In the genomic region with DNA sequence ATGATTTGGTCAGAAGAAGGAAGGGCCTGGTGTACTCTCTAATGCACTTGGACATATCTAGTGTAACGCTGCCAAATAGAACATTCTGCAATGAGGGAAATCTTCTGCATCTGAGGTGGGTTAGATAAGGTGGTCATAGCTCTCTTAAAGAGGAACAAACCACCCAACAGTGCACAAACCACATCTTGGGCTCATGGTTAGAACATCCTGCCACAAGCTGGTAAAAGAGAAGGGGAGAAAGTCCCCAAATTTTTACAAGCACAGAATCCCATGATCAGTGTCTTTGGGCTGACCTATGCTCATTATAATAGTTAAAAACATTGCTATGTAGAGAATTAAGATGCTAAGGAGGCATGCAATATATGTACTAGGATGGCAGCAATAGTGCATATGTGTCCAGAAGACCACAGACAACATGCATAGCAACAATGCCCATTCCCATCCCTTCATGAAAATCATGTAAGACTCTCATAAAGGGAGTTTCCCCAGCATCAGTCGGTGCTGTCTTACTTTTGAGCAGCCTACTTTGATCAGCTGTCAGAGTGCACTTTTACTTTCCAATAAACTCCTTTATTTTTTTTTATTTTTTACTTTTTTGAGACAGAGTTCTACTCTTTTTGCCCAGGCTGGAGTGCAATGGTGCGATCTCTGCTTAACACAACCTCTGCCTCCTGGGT, we compare ENCODE assay signal across 13 cellular contexts.
A peak's percentile ranks its signal among the peaks of the same experiment; 100 is the strongest.
DNase-seq lines count a peak whose midpoint lies in the region; ATAC-seq and FAIRE-seq lines count a peak whose summit lies in the region.
"Had no signal": no experiment of that assay in that cellular context is flagged by ENCODE, and none has a peak within 500 bp of the region (broad histone marks: within the 10 kb centered on the region; RNA-seq: fewer than 3 reads in every experiment).

No MANE protein-coding gene starts in this region.

- no peak for DNase-seq in activated naive CD8-positive, alpha-beta T cell treated with anti-CD3 and anti-CD28 coated beads, Interleukin-2, amount 50 U/mL, for 24 hours
- DNase-seq in NCI-H1105 treated with DMSO at 0.1 percent for 48 hours (lab: John Stamatoyannopoulos, UW): no peak
- no peak for DNase-seq in NCI-H2227 treated with DMSO at 0.1 percent for 48 hours (lab: John Stamatoyannopoulos, UW)
- no peak for DNase-seq in activated T-helper 1 cell treated with anti-CD3 and anti-CD28 coated beads, Interleukin-12 subunit alpha, Interleukin-12 subunit beta, Interleukin-2, Interleukin-4 antibody, amounts not matched to agents 30 ng/mL and 10 ng/mL and 1 ng/mL, durations not matched to agents 14 hours and 24 hours and 36 hours (ENCODE audit: low spot score)
- no peak for DNase-seq in urothelium cell line (ENCODE audit: low spot score)
- DNase-seq: aorta; NCI-H2029; stimulated activated naive CD4-positive, alpha-beta T cell treated with Interleukin-2 at 50 U/mL for 16 hours had no signal

- H3K36me3 Mint-ChIP-seq in activated naive CD8-positive, alpha-beta T cell treated with anti-CD3 and anti-CD28 coated beads, Interleukin-2, amount 50 U/mL, for 24 hours (ENCODE audit: low read depth): no peaks in the 10 kb centered on the region
- H3K36me3 Mint-ChIP-seq in activated T-helper 1 cell treated with anti-CD3 and anti-CD28 coated beads, Interleukin-12 subunit alpha, Interleukin-12 subunit beta, Interleukin-2, Interleukin-4 antibody, amounts not matched to agents 30 ng/mL and 10 ng/mL and 1 ng/mL, durations not matched to agents 14 hours and 24 hours and 36 hours (ENCODE audit: low read depth): no peaks in the 10 kb centered on the region

- FAIRE-seq in urothelium cell line (lab: Jason Lieb, UNC): no peak

- no peaks in the 10 kb centered on the region for H3K27me3 Mint-ChIP-seq in activated naive CD8-positive, alpha-beta T cell treated with anti-CD3 and anti-CD28 coated beads, Interleukin-2, amount 50 U/mL, for 24 hours
- H3K27me3 Mint-ChIP-seq in activated T-helper 1 cell treated with anti-CD3 and anti-CD28 coated beads, Interleukin-12 subunit alpha, Interleukin-12 subunit beta, Interleukin-2, Interleukin-4 antibody, amounts not matched to agents 30 ng/mL and 10 ng/mL and 1 ng/mL, durations not matched to agents 14 hours and 24 hours and 36 hours (ENCODE audit: insufficient read depth): peaks cover 2% of the 10 kb centered on the region

- H3K9me3 Mint-ChIP-seq in activated naive CD8-positive, alpha-beta T cell treated with anti-CD3 and anti-CD28 coated beads, Interleukin-2, amount 50 U/mL, for 24 hours: no peaks in the 10 kb centered on the region
- no peaks in the 10 kb centered on the region for H3K9me3 Mint-ChIP-seq in activated T-helper 1 cell treated with anti-CD3 and anti-CD28 coated beads, Interleukin-12 subunit alpha, Interleukin-12 subunit beta, Interleukin-2, Interleukin-4 antibody, amounts not matched to agents 30 ng/mL and 10 ng/mL and 1 ng/mL, durations not matched to agents 14 hours and 24 hours and 36 hours

- H3K4me1 Mint-ChIP-seq in activated naive CD8-positive, alpha-beta T cell treated with anti-CD3 and anti-CD28 coated beads, Interleukin-2, amount 50 U/mL, for 24 hours: peaks cover 5% of the 10 kb centered on the region
- peaks cover 9% of the 10 kb centered on the region for H3K4me1 Mint-ChIP-seq in activated T-helper 1 cell treated with anti-CD3 and anti-CD28 coated beads, Interleukin-12 subunit alpha, Interleukin-12 subunit beta, Interleukin-2, Interleukin-4 antibody, amounts not matched to agents 30 ng/mL and 10 ng/mL and 1 ng/mL, durations not matched to agents 14 hours and 24 hours and 36 hours (ENCODE audit: low read depth)
- H3K4me1 Mint-ChIP-seq: nephron had no signal

- ATAC-seq in GM18868 (IDR thresholded peaks at IDR 0.05; ENCODE audit: unreplicated experiment) (peak; percentile 88), GM21576 (IDR thresholded peaks at IDR 0.05; ENCODE audit: unreplicated experiment) (peak; percentile 59), HG03442 (IDR thresholded peaks at IDR 0.05; ENCODE audit: unreplicated experiment) (peak; percentile 72)
- peak; percentile 40 for ATAC-seq in activated naive CD8-positive, alpha-beta T cell treated with anti-CD3 and anti-CD28 coated beads, Interleukin-2, amount 50 U/mL, for 24 hours
- ATAC-seq: Right ventricle myocardium inferior had no signal

- intact Hi-C loops in activated T-helper 1 cell treated with anti-CD3 and anti-CD28 coated beads, Interleukin-12 subunit alpha, Interleukin-12 subunit beta, Interleukin-2, Interleukin-4 antibody, amounts not matched to agents 30 ng/mL and 10 ng/mL and 1 ng/mL, durations not matched to agents 14 hours and 24 hours and 36 hours (cut with micrococcal nuclease): no loop called here

- no peak overlapping the region for H3K27ac Mint-ChIP-seq in activated naive CD8-positive, alpha-beta T cell treated with anti-CD3 and anti-CD28 coated beads, Interleukin-2, amount 50 U/mL, for 24 hours
- no peak overlapping the region for H3K27ac Mint-ChIP-seq in activated T-helper 1 cell treated with anti-CD3 and anti-CD28 coated beads, Interleukin-12 subunit alpha, Interleukin-12 subunit beta, Interleukin-2, Interleukin-4 antibody, amounts not matched to agents 30 ng/mL and 10 ng/mL and 1 ng/mL, durations not matched to agents 14 hours and 24 hours and 36 hours
- H3K27ac Mint-ChIP-seq: nephron had no signal

- no peak overlapping the region for H3K4me3 Mint-ChIP-seq in activated naive CD8-positive, alpha-beta T cell treated with anti-CD3 and anti-CD28 coated beads, Interleukin-2, amount 50 U/mL, for 24 hours
- H3K4me3 Mint-ChIP-seq in activated T-helper 1 cell treated with anti-CD3 and anti-CD28 coated beads, Interleukin-12 subunit alpha, Interleukin-12 subunit beta, Interleukin-2, Interleukin-4 antibody, amounts not matched to agents 30 ng/mL and 10 ng/mL and 1 ng/mL, durations not matched to agents 14 hours and 24 hours and 36 hours: no peak overlapping the region
- H3K4me3 Mint-ChIP-seq: nephron had no signal
